In the genomic region with DNA sequence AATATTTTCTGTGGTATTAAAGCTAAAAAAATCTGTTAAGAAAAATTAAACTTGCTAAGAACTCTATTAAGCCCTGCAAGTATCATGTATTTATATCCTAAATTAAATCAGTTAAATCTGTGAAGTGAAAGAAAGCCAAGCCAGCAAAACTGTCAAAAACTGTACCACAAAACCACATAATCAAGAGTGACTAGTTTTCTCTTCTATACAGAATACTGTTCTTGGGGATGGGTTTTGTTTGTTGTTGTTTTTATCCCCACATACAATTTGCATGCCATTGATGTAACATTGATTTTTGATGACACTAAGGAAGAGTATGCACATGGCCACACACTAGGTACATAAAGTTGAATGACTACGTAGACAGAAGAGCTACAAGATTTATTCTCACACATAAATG, we compare ENCODE assay signal across 26 cellular contexts. TPM values are rescaled to one million over a fixed set of nuclear protein-coding genes. Genes with fewer than 3 reads are reported as not detected.
DNase-seq lines count a peak whose midpoint lies in the region; ATAC-seq and TF ChIP-seq lines count a peak whose summit lies in the region.
"Had no signal": no experiment of that assay in that cellular context is flagged by ENCODE, and none has a peak within 500 bp of the region (broad histone marks: within the 10 kb centered on the region; RNA-seq: fewer than 3 reads in every experiment).

No MANE protein-coding gene starts in this region.

- H3K27me3 ChIP-seq in spleen (replicated peaks in 1 of 7) (no peaks in the 10 kb centered on the region), H7 (ENCODE audit: control insufficient read depth, insufficient read depth, low read length) (no peaks in the 10 kb centered on the region)
- H3K27me3 ChIP-seq: BLaER1 treated with 17β-estradiol and CSF1 and Interleukin-3, amounts not matched to agents 10 nM and 100 nM; right lobe of liver had no signal

- peak overlapping the region in 7 of 8 donors; percentile 52 to 87 (median 78) for H3K27ac ChIP-seq in spleen
- H3K27ac ChIP-seq: BLaER1 treated with 17β-estradiol and CSF1 and Interleukin-3, amounts not matched to agents 10 nM and 100 nM; RWPE1; SK-N-MC had no signal

- peaks cover 0 to 60% (median 28%) of the 10 kb centered on the region in 6 donors for H3K4me1 ChIP-seq in spleen

- no peaks in the 10 kb centered on the region for H3K27me3 Mint-ChIP-seq in activated T-cell treated with anti-CD3 and anti-CD28 coated beads, Interleukin-2, amount 50 U/mL, for 72 hours (ENCODE audit: low read depth)
- H3K27me3 Mint-ChIP-seq in central memory CD8-positive, alpha-beta T cell, result no peaks in the 10 kb centered on the region
- H3K27me3 Mint-ChIP-seq in Calu3 (ENCODE audit: unreplicated experiment), result no peaks in the 10 kb centered on the region
- H3K27me3 Mint-ChIP-seq: activated CD8-positive, alpha-beta memory T cell treated with anti-CD3 and anti-CD28 coated beads, Interleukin-2, amount 10 ng/mL, durations not matched to agents 7 days and 5 days had no signal

- no TSS peak for BruUV-seq in Calu3 (replicated peaks; lab: Mats Ljungman, UMichigan)

- intact Hi-C loops in spleen (cut with DNase I; ENCODE audit: low total_unique reads), result no loop called here
- intact Hi-C loops in Calu3 (cut with micrococcal nuclease; ENCODE audit: unreplicated experiment), result no loop called here

- peak overlapping the region; percentile 12 to 13 for H3K4me3 Mint-ChIP-seq in activated T-cell treated with anti-CD3 and anti-CD28 coated beads, Interleukin-2, amount 50 U/mL, for 72 hours
- no peak overlapping the region for H3K4me3 Mint-ChIP-seq in central memory CD8-positive, alpha-beta T cell
- H3K4me3 Mint-ChIP-seq in Calu3 (ENCODE audit: low read depth, unreplicated experiment), result no peak overlapping the region
- H3K4me3 Mint-ChIP-seq: activated CD8-positive, alpha-beta memory T cell treated with anti-CD3 and anti-CD28 coated beads, Interleukin-2, amount 10 ng/mL, durations not matched to agents 7 days and 5 days; mesothelial cell of epicardium; nephron; WTC11 had no signal

- H3K27ac Mint-ChIP-seq in activated T-cell treated with anti-CD3 and anti-CD28 coated beads, Interleukin-2, amount 50 U/mL, for 72 hours, result peak overlapping the region; percentile 80
- peak overlapping the region; percentile 23 for H3K27ac Mint-ChIP-seq in central memory CD8-positive, alpha-beta T cell (ENCODE audit: low read depth)
- no peak overlapping the region for H3K27ac Mint-ChIP-seq in Calu3 (ENCODE audit: unreplicated experiment)
- H3K27ac Mint-ChIP-seq: activated CD8-positive, alpha-beta memory T cell treated with anti-CD3 and anti-CD28 coated beads, Interleukin-2, amount 10 ng/mL, durations not matched to agents 7 days and 5 days; mesothelial cell of epicardium; nephron; WTC11 had no signal

- no peak for DNase-seq in activated T-cell treated with anti-CD3 and anti-CD28 coated beads, Interleukin-2, amount 50 U/mL, for 72 hours
- DNase-seq in activated T-cell treated with anti-CD3 and anti-CD28 coated beads for 4 hours (no peak), spleen (no peak), Calu3 (no peak), NOMO-1 treated with dmso at 0.1 percent for 144 hours (lab: John Stamatoyannopoulos, UW; ENCODE audit: unreplicated experiment) (no peak), H7 (no peak)
- DNase-seq in Jurkat, Clone E6-1 (ENCODE audit: low read depth, low spot score), result peak; percentile 51
- no peak for DNase-seq in central memory CD8-positive, alpha-beta T cell (ENCODE audit: low spot score in 2 of 2)
- DNase-seq: ACHN; activated CD8-positive, alpha-beta memory T cell treated with anti-CD3 and anti-CD28 coated beads, Interleukin-2, amount 10 ng/mL, durations not matched to agents 7 days and 5 days; activated effector memory CD4-positive, alpha-beta T cell treated with Interleukin-2 at 50 U/mL for 16 hours; aorta; caudate nucleus; NCI-H1694; NCI-H2171 treated with DMSO at 0.1 percent for 48 hours; NCI-H526 treated with DMSO at 0.1 percent for 48 hours; right lobe of liver; T-helper 9 cell; trophoblast cell had no signal

- CTCF ChIA-PET in Calu3 (lab: Charles Lee), result no interaction called here

- H3K9me3 Mint-ChIP-seq in activated T-cell treated with anti-CD3 and anti-CD28 coated beads, Interleukin-2, amount 50 U/mL, for 72 hours, result peaks cover 4 to 8% of the 10 kb centered on the region in 2 donors
- no peaks in the 10 kb centered on the region for H3K9me3 Mint-ChIP-seq in central memory CD8-positive, alpha-beta T cell
- H3K9me3 Mint-ChIP-seq in Calu3 (ENCODE audit: low read depth, unreplicated experiment), result no peaks in the 10 kb centered on the region
- H3K9me3 Mint-ChIP-seq: mesothelial cell of epicardium, nephron, WTC11 had no signal

- TF ChIP-seq POLR2A in spleen (IDR thresholded peaks at IDR 0.05), result no peak

- peaks cover 8 to 36% of the 10 kb centered on the region in 2 donors for H3K36me3 Mint-ChIP-seq in activated T-cell treated with anti-CD3 and anti-CD28 coated beads, Interleukin-2, amount 50 U/mL, for 72 hours (ENCODE audit: insufficient read depth in 2 of 2)
- peaks cover 4% of the 10 kb centered on the region for H3K36me3 Mint-ChIP-seq in central memory CD8-positive, alpha-beta T cell (ENCODE audit: insufficient read depth)
- H3K36me3 Mint-ChIP-seq in Calu3 (ENCODE audit: insufficient read depth, unreplicated experiment), result no peaks in the 10 kb centered on the region

- 90 to 94% (median 93%) methylated on average over 1 of the region's 1 CpG for WGBS in spleen, 5 donors

- H3K4me3 ChIP-seq in Jurkat, Clone E6-1 (ENCODE audit: low read length), result no peak overlapping the region
- no peak overlapping the region for H3K4me3 ChIP-seq in spleen
- no peak overlapping the region for H3K4me3 ChIP-seq in H7 (ENCODE audit: insufficient read depth, low read depth, low read length)
- H3K4me3 ChIP-seq: BLaER1 treated with 17β-estradiol and CSF1 and Interleukin-3, amounts not matched to agents 10 nM and 100 nM; HAP-1; right lobe of liver; SK-N-MC had no signal

- peaks cover 58% of the 10 kb centered on the region for H3K4me1 Mint-ChIP-seq in activated T-cell treated with anti-CD3 and anti-CD28 coated beads, Interleukin-2, amount 50 U/mL, for 72 hours (ENCODE audit: low read depth)
- peaks cover 35% of the 10 kb centered on the region for H3K4me1 Mint-ChIP-seq in central memory CD8-positive, alpha-beta T cell
- H3K4me1 Mint-ChIP-seq in Calu3 (ENCODE audit: low read depth, unreplicated experiment), result peaks cover 21% of the 10 kb centered on the region
- H3K4me1 Mint-ChIP-seq: nephron had no signal

- TF ChIP-seq CTCF in spleen (IDR thresholded peaks at IDR 0.05 in 8 of 11, conservative IDR thresholded peaks at IDR 0.05 in 3 of 11) (no peak), Calu3 (IDR thresholded peaks at IDR 0.05; ENCODE audit: unreplicated experiment) (no peak)

- peak in 1 of 2 donors; percentile 36 for ATAC-seq in activated T-cell treated with anti-CD3 and anti-CD28 coated beads, Interleukin-2, amount 50 U/mL, for 72 hours (replicated peaks in 1 of 2)
- peak; percentile 74 for ATAC-seq in central memory CD8-positive, alpha-beta T cell (replicated peaks; ENCODE audit: extremely low read depth, poor library complexity, severe bottlenecking)
- ATAC-seq: activated CD8-positive, alpha-beta memory T cell treated with anti-CD3 and anti-CD28 coated beads, Interleukin-2, amount 10 ng/mL, durations not matched to agents 7 days and 5 days; WTC11 had no signal

- H3K9me3 ChIP-seq in spleen, result no peaks in the 10 kb centered on the region
- H3K9me3 ChIP-seq: BLaER1 treated with 17β-estradiol and CSF1 and Interleukin-3, amounts not matched to agents 10 nM and 100 nM; HAP-1; right lobe of liver had no signal

- H3K36me3 ChIP-seq in spleen, result peaks cover 0 to 18% (median 0%) of the 10 kb centered on the region in 6 donors
- no peaks in the 10 kb centered on the region for H3K36me3 ChIP-seq in H7 (replicated peaks; ENCODE audit: control insufficient read depth, insufficient read depth, low read length)
- H3K36me3 ChIP-seq: right lobe of liver had no signal

RNA-seq across cellular contexts. Expression of gene DPH5, which starts 20.4 kb away (rescaled TPM):
- 10 to 100 TPM; 50.2 to 64.2 TPM for total RNA-seq in activated T-cell treated with anti-CD3 and anti-CD28 coated beads, Interleukin-2, amount 50 U/mL, for 72 hours
- polyA plus RNA-seq in Jurkat, Clone E6-1 (2012; ENCODE audit: insufficient read depth, insufficient read length), result 57.8 TPM
- 10 to 100 TPM; 19.3 to 31.7 (median 24.5) TPM for total RNA-seq in spleen
- 10 to 100 TPM; 45.9 to 60.0 (median 49.8) TPM for polyA plus RNA-seq in spleen
- total RNA-seq in Calu3 (2022), result 20.6 and 25.8 TPM in 2 replicates
- total RNA-seq in H7 (2014; rRNA removed; shearing (Covaris generic)), result 64.0 and 82.0 TPM in 2 replicates

Comparison
In these comparisons a context has a peak if more than half of its experiments do, and no peak if none do; other contexts are left out.
1. H3K4me3 Mint-ChIP-seq: peak in activated T-cell treated with anti-CD3 and anti-CD28 coated beads, Interleukin-2, amount 50 U/mL, for 72 hours (2 of 2); none in central memory CD8-positive, alpha-beta T cell (single experiment) and Calu3 (single experiment).